8 cellular contexts compared by ENCODE assay signal in the genomic region with DNA sequence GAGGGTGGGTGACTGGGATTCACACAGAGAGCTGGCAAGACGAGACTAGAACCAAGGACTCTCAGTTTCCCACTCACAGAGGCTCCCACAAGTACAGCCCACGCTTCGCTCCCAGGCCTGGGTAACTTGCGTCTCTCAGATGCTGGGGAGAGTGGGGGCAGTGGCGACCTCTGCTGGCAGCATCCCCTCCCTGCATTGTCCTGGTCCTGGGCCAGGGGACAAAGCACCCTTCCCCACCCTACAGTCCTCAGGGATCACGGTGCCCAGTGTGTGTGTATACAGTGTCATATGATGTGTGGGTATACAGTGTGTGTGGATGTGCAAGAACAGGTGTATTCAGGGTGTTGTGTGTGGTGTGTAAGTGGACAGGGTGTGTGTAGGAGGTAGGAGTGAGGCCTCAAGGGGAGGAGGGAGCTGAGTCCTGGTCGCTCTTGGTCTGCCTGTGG. TPM values are rescaled to one million over a fixed set of nuclear protein-coding genes. Genes with fewer than 3 reads are reported as not detected.
A peak's percentile ranks its signal among the peaks of the same experiment; 100 is the strongest.
DNase-seq lines count a peak whose midpoint lies in the region; ATAC-seq and TF ChIP-seq lines count a peak whose summit lies in the region.

No MANE protein-coding gene starts in this region.

- intact Hi-C loops in breast epithelium (cut with DNase I; ENCODE audit: low total_unique reads): no loop called here

- H3K27ac ChIP-seq in breast epithelium: peak overlapping the region; percentile 87

- no peaks in the 10 kb centered on the region for H3K27me3 ChIP-seq in breast epithelium

- DNase-seq in C1 segment of cervical spinal cord (lab: John Stamatoyannopoulos, UW): peak in 12 of 14 donors; percentile 24 to 80 (median 54)
- DNase-seq in HFF-Myc (ENCODE audit: extremely low read depth, low read depth): no peak
- peak; percentile 51 for DNase-seq in UCSD-AML1 (lab: John Stamatoyannopoulos, UW; ENCODE audit: unreplicated experiment)
- peak in 1 of 2 donors; percentile 79 for DNase-seq in breast epithelium (ENCODE audit: low spot score in 2 of 2)
- peak; percentile 89 for DNase-seq in islet precursor cell
- DNase-seq in stimulated activated CD4-positive, alpha-beta T cell treated with anti-CD3 and anti-CD28 coated beads, Interleukin-2, amount 100 ng/mL, for 24 hours: peak; percentile 65 to 72
- DNase-seq in NCI-H2171 treated with DMSO at 0.1 percent for 48 hours (lab: John Stamatoyannopoulos, UW): no peak

- H3K4me1 ChIP-seq in breast epithelium: peaks cover 12 to 30% of the 10 kb centered on the region in 2 donors

- H3K4me3 ChIP-seq in HFF-Myc (replicated peaks; ENCODE audit: low read depth, low read length) (no peak overlapping the region), breast epithelium (no peak overlapping the region)

- no peak for ATAC-seq in GM18519 (IDR thresholded peaks at IDR 0.05; ENCODE audit: low FRiP score, unreplicated experiment)

- TF ChIP-seq POLR2A in breast epithelium (IDR thresholded peaks at IDR 0.05): no peak

- TF ChIP-seq CTCF in HFF-Myc (IDR thresholded peaks at IDR 0.05; ENCODE audit: low read depth, low read length, missing control alignments) (peak; percentile 80), breast epithelium (IDR thresholded peaks at IDR 0.05) (peak; percentile 56 to 78 (median 66))

- no peaks in the 10 kb centered on the region for H3K9me3 ChIP-seq in breast epithelium

- no peaks in the 10 kb centered on the region for H3K36me3 ChIP-seq in breast epithelium

RNA-seq across cellular contexts. Expression of gene VILL, which starts 12.8 kb away (rescaled TPM):
- total RNA-seq in breast epithelium: 10 to 100 TPM; 11.0 to 17.4 (median 15.4) TPM

RNA-seq across cellular contexts. Expression of gene PLCD1, which starts 26.0 kb away (rescaled TPM):
- 10 to 100 TPM; 17.0 to 36.2 (median 23.4) TPM for total RNA-seq in breast epithelium

RNA-seq across cellular contexts. Expression of gene DLEC1, which starts 35.6 kb away (rescaled TPM):
- 1 to 10 TPM in 2 of 3 donors, under 1 TPM in 1; 0.98 to 2.0 (median 1.1) TPM for total RNA-seq in breast epithelium

Comparison
In these comparisons a context has a peak if more than half of its experiments do, and no peak if none do; other contexts are left out.
1. DNase-seq: peak in C1 segment of cervical spinal cord (12 of 14), UCSD-AML1 (single experiment), islet precursor cell (single experiment) and stimulated activated CD4-positive, alpha-beta T cell treated with anti-CD3 and anti-CD28 coated beads, Interleukin-2, amount 100 ng/mL, for 24 hours (2 of 2); none in HFF-Myc (single experiment) and NCI-H2171 treated with DMSO at 0.1 percent for 48 hours (single experiment).